Comparison of ENCODE assay signal across 27 cellular contexts in genomic region chr7:98933321-98933720, GRCh38.
"Had no signal": no experiment of that assay in that cellular context is flagged by ENCODE, and none has a peak within 500 bp of the region (broad histone marks: within the 10 kb centered on the region; RNA-seq: fewer than 3 reads in every experiment).

No MANE protein-coding gene starts in this region.

- H3K4me2 ChIP-seq: neural progenitor cell had no signal

- ATAC-seq: activated CD8-positive, alpha-beta T cell treated with anti-CD3 and anti-CD28 coated beads for 36 hours; body of pancreas; esophagus mucosa; heart left ventricle; left colon; naive thymus-derived CD8-positive, alpha-beta T cell; right cardiac atrium had no signal

- H3K4me3 ChIP-seq: adrenal gland, body of pancreas, heart left ventricle, neural progenitor cell, testis, transverse colon had no signal

- H3K9me3 ChIP-seq: adrenal gland, body of pancreas, heart left ventricle, testis, transverse colon had no signal

- H3K4me1 Mint-ChIP-seq: immature natural killer cell, neural progenitor cell had no signal

- H3K27me3 ChIP-seq: adrenal gland, body of pancreas, heart left ventricle, neural progenitor cell, testis, transverse colon had no signal

- H3K4me3 Mint-ChIP-seq: activated CD8-positive, alpha-beta T cell treated with anti-CD3 and anti-CD28 coated beads for 36 hours; activated naive CD8-positive, alpha-beta T cell treated with anti-CD3 and anti-CD28 coated beads for 36 hours; immature natural killer cell; neural progenitor cell had no signal

- H3K9me3 Mint-ChIP-seq: activated CD8-positive, alpha-beta T cell treated with anti-CD3 and anti-CD28 coated beads for 36 hours; activated naive CD8-positive, alpha-beta T cell treated with anti-CD3 and anti-CD28 coated beads for 36 hours; immature natural killer cell; naive thymus-derived CD8-positive, alpha-beta T cell; neural progenitor cell had no signal

- H3K9ac ChIP-seq: neural progenitor cell had no signal

- DNase-seq: activated CD4-positive, alpha-beta T cell treated with anti-CD3 and anti-CD28 coated beads, Interleukin-2, amount 50 U/mL, for 1 hour; activated CD4-positive, CD25-positive, alpha-beta regulatory T cell treated with anti-CD3 and anti-CD28 coated beads, Interleukin-2, amount 50 U/mL, for 72 hours; activated CD8-positive, alpha-beta T cell treated with anti-CD3 and anti-CD28 coated beads for 36 hours; activated naive CD4-positive, alpha-beta T cell; activated naive CD8-positive, alpha-beta T cell treated with anti-CD3 and anti-CD28 coated beads for 36 hours; activated T-cell treated with anti-CD3 and anti-CD28 coated beads, Interleukin-2, amount 50 U/mL, for 48 hours; aorta; body of pancreas; foreskin fibroblast; heart left ventricle; hypothalamus; immature natural killer cell; kidney; left colon; naive thymus-derived CD8-positive, alpha-beta T cell; posterior cingulate gyrus; right cardiac atrium; stimulated activated CD4-positive, alpha-beta T cell treated with anti-CD3 and anti-CD28 coated beads, Interleukin-15, amount 100 ng/mL, for 24 hours; stimulated activated CD4-positive, alpha-beta T cell treated with anti-CD3 and anti-CD28 coated beads, Interleukin-2, amount 100 ng/mL, for 24 hours; stimulated activated naive CD4-positive, alpha-beta T cell; SW 1271; T-helper 2 cell; testis; transverse colon had no signal

- H3K27ac ChIP-seq: adrenal gland, body of pancreas, heart left ventricle, neural progenitor cell, testis, transverse colon had no signal

- H2AFZ ChIP-seq: neural progenitor cell had no signal

- H3K4me1 ChIP-seq: adrenal gland, body of pancreas, heart left ventricle, neural progenitor cell, testis, transverse colon had no signal

- H3K27ac Mint-ChIP-seq: activated CD8-positive, alpha-beta T cell treated with anti-CD3 and anti-CD28 coated beads for 36 hours; activated naive CD8-positive, alpha-beta T cell treated with anti-CD3 and anti-CD28 coated beads for 36 hours; immature natural killer cell; neural progenitor cell had no signal

- H3K27me3 Mint-ChIP-seq: activated CD8-positive, alpha-beta T cell treated with anti-CD3 and anti-CD28 coated beads for 36 hours; activated naive CD8-positive, alpha-beta T cell treated with anti-CD3 and anti-CD28 coated beads for 36 hours; naive thymus-derived CD8-positive, alpha-beta T cell had no signal
